Comparison of ENCODE assay signal across 1 cellular context in genomic region chr15:60077581-60078359, GRCh38.
TF ChIP-seq lines count a peak whose summit lies in the region.

No MANE protein-coding gene starts in this region.

TF ChIP-seq in HepG2, 621 proteins besides CTCF, POLR2A, EP300 and RAD21 (continued from another document):
- TF ChIP-seq KDM6A (CRISPR knock-in tag; IDR thresholded peaks at IDR 0.05; ENCODE audit: low read depth): no peak
- TF ChIP-seq, protein P1, sequence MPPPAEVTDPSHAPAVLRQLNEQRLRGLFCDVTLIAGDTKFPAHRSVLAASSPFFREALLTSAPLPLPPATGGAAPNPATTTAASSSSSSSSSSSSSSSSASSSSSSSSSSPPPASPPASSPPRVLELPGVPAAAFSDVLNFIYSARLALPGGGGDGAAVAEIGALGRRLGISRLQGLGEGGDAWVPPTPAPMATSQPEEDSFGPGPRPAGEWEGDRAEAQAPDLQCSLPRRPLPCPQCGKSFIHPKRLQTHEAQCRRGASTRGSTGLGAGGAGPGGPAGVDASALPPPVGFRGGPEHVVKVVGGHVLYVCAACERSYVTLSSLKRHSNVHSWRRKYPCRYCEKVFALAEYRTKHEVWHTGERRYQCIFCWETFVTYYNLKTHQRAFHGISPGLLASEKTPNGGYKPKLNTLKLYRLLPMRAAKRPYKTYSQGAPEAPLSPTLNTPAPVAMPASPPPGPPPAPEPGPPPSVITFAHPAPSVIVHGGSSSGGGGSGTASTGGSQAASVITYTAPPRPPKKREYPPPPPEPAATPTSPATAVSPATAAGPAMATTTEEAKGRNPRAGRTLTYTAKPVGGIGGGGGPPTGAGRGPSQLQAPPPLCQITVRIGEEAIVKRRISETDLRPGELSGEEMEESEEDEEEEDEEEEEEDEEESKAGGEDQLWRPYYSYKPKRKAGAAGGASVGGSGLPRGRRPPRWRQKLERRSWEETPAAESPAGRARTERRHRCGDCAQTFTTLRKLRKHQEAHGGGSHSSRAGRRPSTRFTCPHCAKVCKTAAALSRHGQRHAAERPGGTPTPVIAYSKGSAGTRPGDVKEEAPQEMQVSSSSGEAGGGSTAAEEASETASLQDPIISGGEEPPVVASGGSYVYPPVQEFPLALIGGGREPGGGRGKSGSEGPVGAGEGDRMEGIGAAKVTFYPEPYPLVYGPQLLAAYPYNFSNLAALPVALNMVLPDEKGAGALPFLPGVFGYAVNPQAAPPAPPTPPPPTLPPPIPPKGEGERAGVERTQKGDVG (CRISPR knock-in tag; IDR thresholded peaks at IDR 0.05; ENCODE audit: borderline replicate concordance): no peak
- no peak for TF ChIP-seq IRX3 (CRISPR knock-in tag; IDR thresholded peaks at IDR 0.05; ENCODE audit: borderline replicate concordance, low read depth)
- TF ChIP-seq ZNF160 (CRISPR knock-in tag; IDR thresholded peaks at IDR 0.05): no peak
- TF ChIP-seq, protein P2, sequence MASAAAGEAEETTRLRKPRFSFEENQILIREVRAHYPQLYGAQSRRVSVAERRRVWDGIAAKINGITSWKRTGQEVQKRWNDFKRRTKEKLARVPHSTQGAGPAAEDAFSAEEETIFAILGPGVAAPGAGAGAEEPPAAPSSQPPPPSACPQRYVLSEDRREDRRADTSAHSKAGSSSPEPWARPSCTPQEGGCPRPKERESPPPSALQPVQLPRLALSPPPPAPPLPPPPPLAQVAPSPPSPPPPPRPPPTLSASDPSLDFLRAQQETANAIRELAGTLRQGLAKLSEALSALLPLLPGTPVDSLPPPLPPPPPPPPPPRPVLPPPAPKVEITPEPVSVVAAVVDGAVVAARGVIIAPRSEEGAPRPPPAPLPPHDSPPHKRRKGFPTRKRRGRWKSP (CRISPR knock-in tag; IDR thresholded peaks at IDR 0.05): no peak
- no peak for TF ChIP-seq GABPA (IDR thresholded peaks at IDR 0.05; ENCODE audit: low read depth, low read length)
- no peak for TF ChIP-seq GABPA (CRISPR knock-in tag; IDR thresholded peaks at IDR 0.05; ENCODE audit: low read depth)
- TF ChIP-seq ZNF850 (CRISPR knock-in tag; conservative IDR thresholded peaks at IDR 0.05): no peak
- TF ChIP-seq, protein P3, sequence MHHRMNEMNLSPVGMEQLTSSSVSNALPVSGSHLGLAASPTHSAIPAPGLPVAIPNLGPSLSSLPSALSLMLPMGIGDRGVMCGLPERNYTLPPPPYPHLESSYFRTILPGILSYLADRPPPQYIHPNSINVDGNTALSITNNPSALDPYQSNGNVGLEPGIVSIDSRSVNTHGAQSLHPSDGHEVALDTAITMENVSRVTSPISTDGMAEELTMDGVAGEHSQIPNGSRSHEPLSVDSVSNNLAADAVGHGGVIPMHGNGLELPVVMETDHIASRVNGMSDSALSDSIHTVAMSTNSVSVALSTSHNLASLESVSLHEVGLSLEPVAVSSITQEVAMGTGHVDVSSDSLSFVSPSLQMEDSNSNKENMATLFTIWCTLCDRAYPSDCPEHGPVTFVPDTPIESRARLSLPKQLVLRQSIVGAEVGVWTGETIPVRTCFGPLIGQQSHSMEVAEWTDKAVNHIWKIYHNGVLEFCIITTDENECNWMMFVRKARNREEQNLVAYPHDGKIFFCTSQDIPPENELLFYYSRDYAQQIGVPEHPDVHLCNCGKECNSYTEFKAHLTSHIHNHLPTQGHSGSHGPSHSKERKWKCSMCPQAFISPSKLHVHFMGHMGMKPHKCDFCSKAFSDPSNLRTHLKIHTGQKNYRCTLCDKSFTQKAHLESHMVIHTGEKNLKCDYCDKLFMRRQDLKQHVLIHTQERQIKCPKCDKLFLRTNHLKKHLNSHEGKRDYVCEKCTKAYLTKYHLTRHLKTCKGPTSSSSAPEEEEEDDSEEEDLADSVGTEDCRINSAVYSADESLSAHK (CRISPR knock-in tag; IDR thresholded peaks at IDR 0.05; ENCODE audit: borderline replicate concordance): no peak
- TF ChIP-seq, protein P4, sequence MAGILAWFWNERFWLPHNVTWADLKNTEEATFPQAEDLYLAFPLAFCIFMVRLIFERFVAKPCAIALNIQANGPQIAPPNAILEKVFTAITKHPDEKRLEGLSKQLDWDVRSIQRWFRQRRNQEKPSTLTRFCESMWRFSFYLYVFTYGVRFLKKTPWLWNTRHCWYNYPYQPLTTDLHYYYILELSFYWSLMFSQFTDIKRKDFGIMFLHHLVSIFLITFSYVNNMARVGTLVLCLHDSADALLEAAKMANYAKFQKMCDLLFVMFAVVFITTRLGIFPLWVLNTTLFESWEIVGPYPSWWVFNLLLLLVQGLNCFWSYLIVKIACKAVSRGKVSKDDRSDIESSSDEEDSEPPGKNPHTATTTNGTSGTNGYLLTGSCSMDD (CRISPR knock-in tag; IDR thresholded peaks at IDR 0.05): no peak
- TF ChIP-seq, protein P5, sequence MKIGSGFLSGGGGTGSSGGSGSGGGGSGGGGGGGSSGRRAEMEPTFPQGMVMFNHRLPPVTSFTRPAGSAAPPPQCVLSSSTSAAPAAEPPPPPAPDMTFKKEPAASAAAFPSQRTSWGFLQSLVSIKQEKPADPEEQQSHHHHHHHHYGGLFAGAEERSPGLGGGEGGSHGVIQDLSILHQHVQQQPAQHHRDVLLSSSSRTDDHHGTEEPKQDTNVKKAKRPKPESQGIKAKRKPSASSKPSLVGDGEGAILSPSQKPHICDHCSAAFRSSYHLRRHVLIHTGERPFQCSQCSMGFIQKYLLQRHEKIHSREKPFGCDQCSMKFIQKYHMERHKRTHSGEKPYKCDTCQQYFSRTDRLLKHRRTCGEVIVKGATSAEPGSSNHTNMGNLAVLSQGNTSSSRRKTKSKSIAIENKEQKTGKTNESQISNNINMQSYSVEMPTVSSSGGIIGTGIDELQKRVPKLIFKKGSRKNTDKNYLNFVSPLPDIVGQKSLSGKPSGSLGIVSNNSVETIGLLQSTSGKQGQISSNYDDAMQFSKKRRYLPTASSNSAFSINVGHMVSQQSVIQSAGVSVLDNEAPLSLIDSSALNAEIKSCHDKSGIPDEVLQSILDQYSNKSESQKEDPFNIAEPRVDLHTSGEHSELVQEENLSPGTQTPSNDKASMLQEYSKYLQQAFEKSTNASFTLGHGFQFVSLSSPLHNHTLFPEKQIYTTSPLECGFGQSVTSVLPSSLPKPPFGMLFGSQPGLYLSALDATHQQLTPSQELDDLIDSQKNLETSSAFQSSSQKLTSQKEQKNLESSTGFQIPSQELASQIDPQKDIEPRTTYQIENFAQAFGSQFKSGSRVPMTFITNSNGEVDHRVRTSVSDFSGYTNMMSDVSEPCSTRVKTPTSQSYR (CRISPR knock-in tag; IDR thresholded peaks at IDR 0.05; ENCODE audit: borderline replicate concordance): no peak
- TF ChIP-seq CHD2 (IDR thresholded peaks at IDR 0.05; ENCODE audit: low read depth, low read length): no peak
- TF ChIP-seq FOXP1 (IDR thresholded peaks at IDR 0.05): no peak
- no peak for TF ChIP-seq FOXP1 (CRISPR knock-in tag; IDR thresholded peaks at IDR 0.05)
- TF ChIP-seq, protein P6, sequence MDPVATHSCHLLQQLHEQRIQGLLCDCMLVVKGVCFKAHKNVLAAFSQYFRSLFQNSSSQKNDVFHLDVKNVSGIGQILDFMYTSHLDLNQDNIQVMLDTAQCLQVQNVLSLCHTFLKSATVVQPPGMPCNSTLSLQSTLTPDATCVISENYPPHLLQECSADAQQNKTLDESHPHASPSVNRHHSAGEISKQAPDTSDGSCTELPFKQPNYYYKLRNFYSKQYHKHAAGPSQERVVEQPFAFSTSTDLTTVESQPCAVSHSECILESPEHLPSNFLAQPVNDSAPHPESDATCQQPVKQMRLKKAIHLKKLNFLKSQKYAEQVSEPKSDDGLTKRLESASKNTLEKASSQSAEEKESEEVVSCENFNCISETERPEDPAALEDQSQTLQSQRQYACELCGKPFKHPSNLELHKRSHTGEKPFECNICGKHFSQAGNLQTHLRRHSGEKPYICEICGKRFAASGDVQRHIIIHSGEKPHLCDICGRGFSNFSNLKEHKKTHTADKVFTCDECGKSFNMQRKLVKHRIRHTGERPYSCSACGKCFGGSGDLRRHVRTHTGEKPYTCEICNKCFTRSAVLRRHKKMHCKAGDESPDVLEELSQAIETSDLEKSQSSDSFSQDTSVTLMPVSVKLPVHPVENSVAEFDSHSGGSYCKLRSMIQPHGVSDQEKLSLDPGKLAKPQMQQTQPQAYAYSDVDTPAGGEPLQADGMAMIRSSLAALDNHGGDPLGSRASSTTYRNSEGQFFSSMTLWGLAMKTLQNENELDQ (CRISPR knock-in tag; IDR thresholded peaks at IDR 0.05; ENCODE audit: borderline replicate concordance): no peak
- no peak for TF ChIP-seq PBX3 (CRISPR knock-in tag; IDR thresholded peaks at IDR 0.05; ENCODE audit: borderline replicate concordance)
